11 cellular contexts compared by ENCODE assay signal in the genomic region with DNA sequence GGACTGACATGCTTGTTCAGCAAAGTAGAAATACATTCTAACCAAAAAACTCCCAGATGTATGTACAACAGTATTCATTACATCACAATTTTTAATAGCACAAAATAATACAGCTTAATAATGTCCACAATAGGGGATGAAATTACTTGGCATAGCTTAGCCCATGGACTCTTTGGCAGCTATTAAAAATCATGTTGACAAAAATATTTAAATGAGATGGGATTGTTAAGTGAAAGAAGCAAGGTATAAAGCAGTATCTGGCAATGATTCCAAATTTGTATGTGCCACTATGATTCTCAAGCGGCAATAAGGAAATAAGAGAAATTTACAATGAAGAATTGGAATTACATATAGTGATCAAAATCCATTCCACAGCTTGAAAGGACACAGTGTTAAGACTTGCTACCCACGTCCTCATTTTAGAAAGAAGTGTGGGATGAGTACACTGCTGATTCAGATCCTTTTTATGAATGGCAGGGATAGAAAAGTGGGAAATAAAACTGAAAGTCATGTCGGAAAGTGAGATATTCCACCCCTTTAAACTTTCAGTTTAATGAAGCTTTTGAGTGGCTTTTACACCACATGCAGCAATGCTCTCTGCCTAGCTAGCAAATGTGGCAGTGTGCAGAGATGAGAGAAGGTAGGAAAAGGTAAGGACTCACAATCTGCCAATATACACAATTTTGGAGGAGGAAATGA. TPM values are rescaled to one million over a fixed set of nuclear protein-coding genes. Genes with fewer than 3 reads are reported as not detected.
DNase-seq lines count a peak whose midpoint lies in the region; ATAC-seq and TF ChIP-seq lines count a peak whose summit lies in the region.
"Had no signal": no experiment of that assay in that cellular context is flagged by ENCODE, and none has a peak within 500 bp of the region (broad histone marks: within the 10 kb centered on the region; RNA-seq: fewer than 3 reads in every experiment).

No MANE protein-coding gene starts in this region.

- H3K9me3 ChIP-seq in left ventricle myocardium inferior (replicated peaks) = no peaks in the 10 kb centered on the region
- H3K9me3 ChIP-seq: uterus had no signal

- TF ChIP-seq CTCF in left ventricle myocardium inferior (IDR thresholded peaks at IDR 0.05; ENCODE audit: borderline replicate concordance) = no peak
- no peak for TF ChIP-seq CTCF in epithelial cell of esophagus (IDR thresholded peaks at IDR 0.05; ENCODE audit: insufficient read depth, low read depth, low read length, missing control alignments)
- TF ChIP-seq CTCF in neural crest cell (conservative IDR thresholded peaks at IDR 0.05) = no peak

- H3K4me3 ChIP-seq in left ventricle myocardium inferior (peak overlapping the region; percentile 85), epithelial cell of esophagus (ENCODE audit: low read length) (peak overlapping the region; percentile 68)

- no peaks in the 10 kb centered on the region for H3K9me3 Mint-ChIP-seq in neural crest cell
- H3K9me3 Mint-ChIP-seq: endodermal cell had no signal

- intact Hi-C loops in left ventricle myocardium inferior (cut with micrococcal nuclease) (no loop called here), Right ventricle myocardium inferior (cut with DNase I) (loop anchor here (2.0 to 10.0 kb wide), 2 partner anchors 43 to 373 kb away; a partner anchor contains a TSS), sciatic nerve (cut with DNase I) (no loop called here)

- H3K27me3 Mint-ChIP-seq in neural crest cell (ENCODE audit: low read depth) = peaks cover 12% of the 10 kb centered on the region

- ATAC-seq in Right ventricle myocardium inferior (no peak), HG03521 (IDR thresholded peaks at IDR 0.05; ENCODE audit: unreplicated experiment) (no peak), sciatic nerve (no peak)

- H3K27ac Mint-ChIP-seq in neural crest cell (ENCODE audit: unreplicated experiment) = no peak overlapping the region
- H3K27ac Mint-ChIP-seq: endodermal cell had no signal

- no peaks in the 10 kb centered on the region for H3K36me3 ChIP-seq in left ventricle myocardium inferior
- H3K36me3 ChIP-seq: uterus had no signal

- DNase-seq in left ventricle myocardium inferior (no peak), Right ventricle myocardium inferior (ENCODE audit: missing footprints) (no peak), epithelial cell of esophagus (ENCODE audit: low read depth) (no peak), neural crest cell (ENCODE audit: low read depth, low spot score) (no peak), UCSD-AML1 (lab: John Stamatoyannopoulos, UW; ENCODE audit: unreplicated experiment) (no peak), sciatic nerve (ENCODE audit: low spot score) (no peak)
- no peak for DNase-seq in activated CD8-positive, alpha-beta memory T cell treated with anti-CD3 and anti-CD28 coated beads, Interleukin-2, amount 50 U/mL, for 4 hours
- DNase-seq: stimulated activated CD4-positive, alpha-beta T cell treated with anti-CD3 and anti-CD28 coated beads, Interleukin-2, amount 100 ng/mL, for 24 hours had no signal

- H3K36me3 Mint-ChIP-seq in neural crest cell (ENCODE audit: low read depth) = no peaks in the 10 kb centered on the region

- peaks cover 6% of the 10 kb centered on the region for H3K27me3 ChIP-seq in left ventricle myocardium inferior (ENCODE audit: low read depth)
- H3K27me3 ChIP-seq: uterus had no signal

- peak overlapping the region; percentile 63 for H3K4me3 Mint-ChIP-seq in neural crest cell

- H3K4me1 Mint-ChIP-seq in neural crest cell = peaks cover 32% of the 10 kb centered on the region

- H3K27ac ChIP-seq in left ventricle myocardium inferior (replicated peaks) = peak overlapping the region; percentile 88

- peaks cover 46% of the 10 kb centered on the region for H3K4me1 ChIP-seq in left ventricle myocardium inferior

RNA-seq across cellular contexts. Expression of a gene that starts 2.4 kb away (rescaled TPM):
- total RNA-seq in left ventricle myocardium inferior (8.6 TPM), Right ventricle myocardium inferior (22.7 TPM), neural crest cell (11.0 and 12.3 TPM in 2 replicates), sciatic nerve (29.9 TPM)
